8 cellular contexts compared by ENCODE assay signal in genomic region chr2:218659258-218659987, GRCh38. TPM values are rescaled to one million over a fixed set of nuclear protein-coding genes. Genes with fewer than 3 reads are reported as not detected.
DNase-seq lines count a peak whose midpoint lies in the region; ATAC-seq and TF ChIP-seq lines count a peak whose summit lies in the region.

Gene BCS1L (plus strand): TSS chr2:218659683. CDS start chr2:218660988, 1,305 bp downstream.
Gene ZNF142 (minus strand): TSS chr2:218659623. CDS start chr2:218656429, 3,194 bp downstream.

- peaks cover 68% of the 10 kb centered on the region for H3K36me3 ChIP-seq in osteoblast (ENCODE audit: insufficient read depth, low read length)
- H3K36me3 ChIP-seq in testis (ENCODE audit: low read depth, missing control alignments) = no peaks in the 10 kb centered on the region

- ATAC-seq in HG02623 (IDR thresholded peaks at IDR 0.05; ENCODE audit: unreplicated experiment) = peak; percentile 93
- peak; percentile 95 to 98 for ATAC-seq in activated naive CD4-positive, alpha-beta T cell treated with anti-CD3 and anti-CD28 coated beads, Interleukin-2, amount 50 U/mL, for 72 hours

- peaks cover 11% of the 10 kb centered on the region for H3K27me3 Mint-ChIP-seq in glutamatergic neuron (ENCODE audit: unreplicated experiment)

- 1% methylated on average over 26 to 49 of the region's 49 CpGs for WGBS in testis, 2 donors

- intact Hi-C loops in testis (cut with DNase I; ENCODE audit: low total_unique reads) = no loop called here

- H3K9me3 ChIP-seq in osteoblast (ENCODE audit: low read depth, low read length) (no peaks in the 10 kb centered on the region), testis (no peaks in the 10 kb centered on the region)

- H3K4me1 Mint-ChIP-seq in glutamatergic neuron (ENCODE audit: low read depth, unreplicated experiment) = peaks cover 6% of the 10 kb centered on the region

- TF ChIP-seq POLR2A in testis (IDR thresholded peaks at IDR 0.05) = no peak

- peaks cover 10% of the 10 kb centered on the region for H3K4me1 ChIP-seq in osteoblast (ENCODE audit: insufficient read depth, low read length)
- peaks cover 10% of the 10 kb centered on the region for H3K4me1 ChIP-seq in testis

- peaks cover 42% of the 10 kb centered on the region for H3K79me2 ChIP-seq in osteoblast (ENCODE audit: insufficient read depth, low read length)

- H2AFZ ChIP-seq in osteoblast (ENCODE audit: low read length) = peak within 1 kb of the TSS; percentile 92

- H4K20me1 ChIP-seq in osteoblast (ENCODE audit: insufficient read depth, low read length) = no peaks in the 10 kb centered on the region

- H3K36me3 Mint-ChIP-seq in activated naive CD4-positive, alpha-beta T cell treated with anti-CD3 and anti-CD28 coated beads, Interleukin-2, amount 50 U/mL, for 72 hours = peaks cover 9 to 11% of the 10 kb centered on the region in 2 donors
- peaks cover 2% of the 10 kb centered on the region for H3K36me3 Mint-ChIP-seq in glutamatergic neuron (ENCODE audit: unreplicated experiment)

- H3K27ac ChIP-seq in osteoblast (ENCODE audit: low read depth, low read length) (peak within 1 kb of the TSS; percentile 56), testis (peak within 1 kb of the TSS; percentile 12 to 66)

- H3K27me3 ChIP-seq in osteoblast (ENCODE audit: insufficient read depth, low read length) (no peaks in the 10 kb centered on the region), testis (no peaks in the 10 kb centered on the region)

- no peaks in the 10 kb centered on the region for H3K9me3 Mint-ChIP-seq in activated naive CD4-positive, alpha-beta T cell treated with anti-CD3 and anti-CD28 coated beads, Interleukin-2, amount 50 U/mL, for 72 hours
- H3K9me3 Mint-ChIP-seq in glutamatergic neuron (ENCODE audit: unreplicated experiment) = peaks cover 8% of the 10 kb centered on the region

- peak within 1 kb of the TSS; percentile 100 for H3K4me3 Mint-ChIP-seq in glutamatergic neuron (ENCODE audit: unreplicated experiment)

- TF ChIP-seq CTCF in GM10266 (IDR thresholded peaks at IDR 0.05; ENCODE audit: control insufficient read depth, insufficient read depth, low read depth, missing control alignments) (no peak), glutamatergic neuron (IDR thresholded peaks at IDR 0.05; ENCODE audit: partially characterized antibody, unreplicated experiment) (no peak), osteoblast (IDR thresholded peaks at IDR 0.05; ENCODE audit: extremely low read depth, low read depth, low read length) (no peak), testis (IDR thresholded peaks at IDR 0.05) (no peak)

- H3K4me3 ChIP-seq in osteoblast (ENCODE audit: insufficient read depth, low read length) (peak within 1 kb of the TSS; percentile 82), testis (peak within 1 kb of the TSS; percentile 75 to 77)

- H3K4me2 ChIP-seq in osteoblast (ENCODE audit: insufficient read depth, low read length) = peak within 1 kb of the TSS; percentile 88

- peak within 1 kb of the TSS; percentile 60 to 69 for H3K27ac Mint-ChIP-seq in activated naive CD4-positive, alpha-beta T cell treated with anti-CD3 and anti-CD28 coated beads, Interleukin-2, amount 50 U/mL, for 72 hours
- peak within 1 kb of the TSS; percentile 83 for H3K27ac Mint-ChIP-seq in glutamatergic neuron (ENCODE audit: unreplicated experiment)

- DNase-seq in GM10266 (ENCODE audit: extremely low spot score) = peak; percentile 88
- peak; percentile 87 for DNase-seq in NCI-H1105 treated with DMSO at 0.1 percent for 48 hours (lab: John Stamatoyannopoulos, UW)
- DNase-seq in SKM-1 treated with dmso at 0.1 percent for 144 hours (lab: John Stamatoyannopoulos, UW; ENCODE audit: unreplicated experiment) = peak; percentile 88
- peak; percentile 87 to 97 for DNase-seq in activated naive CD4-positive, alpha-beta T cell treated with anti-CD3 and anti-CD28 coated beads, Interleukin-2, amount 50 U/mL, for 72 hours (ENCODE audit: low spot score in 2 of 2)
- peak; percentile 95 for DNase-seq in glutamatergic neuron
- peak; percentile 95 for DNase-seq in osteoblast (ENCODE audit: insufficient read length, low spot score, missing footprints)
- DNase-seq in testis = peak; percentile 98

RNA-seq across cellular contexts. Expression of gene BCS1L, which starts in this region (rescaled TPM):
- 10 to 100 TPM; 15.8 to 71.9 TPM for total RNA-seq in activated naive CD4-positive, alpha-beta T cell treated with anti-CD3 and anti-CD28 coated beads, Interleukin-2, amount 50 U/mL, for 72 hours
- total RNA-seq in glutamatergic neuron (ENCODE audit: unreplicated experiment) (59.8 TPM), osteoblast (16.6 and 21.2 TPM in 2 replicates), testis (10 to 100 TPM; 37.0 to 39.4 TPM)
- polyA plus RNA-seq in testis (ENCODE audit: insufficient read depth, low read depth, low replicate concordance) = 22.3 TPM

RNA-seq across cellular contexts. Expression of gene ZNF142, which starts in this region (rescaled TPM):
- total RNA-seq in activated naive CD4-positive, alpha-beta T cell treated with anti-CD3 and anti-CD28 coated beads, Interleukin-2, amount 50 U/mL, for 72 hours = 10 to 100 TPM; 24.8 to 34.6 TPM
- total RNA-seq in glutamatergic neuron (ENCODE audit: unreplicated experiment) (46.7 TPM), osteoblast (14.8 and 16.8 TPM in 2 replicates), testis (10 to 100 TPM; 32.7 to 39.3 TPM)
- polyA plus RNA-seq in testis (ENCODE audit: insufficient read depth, low read depth, low replicate concordance) = 23.3 TPM

Comparison
In these comparisons a context has a peak if more than half of its experiments do, and no peak if none do; other contexts are left out.
1. Peak in every context shown above with its lines: DNase-seq, ATAC-seq, H3K4me3 ChIP-seq and H3K27ac ChIP-seq.